17 cellular contexts compared by ENCODE assay signal in the genomic region with DNA sequence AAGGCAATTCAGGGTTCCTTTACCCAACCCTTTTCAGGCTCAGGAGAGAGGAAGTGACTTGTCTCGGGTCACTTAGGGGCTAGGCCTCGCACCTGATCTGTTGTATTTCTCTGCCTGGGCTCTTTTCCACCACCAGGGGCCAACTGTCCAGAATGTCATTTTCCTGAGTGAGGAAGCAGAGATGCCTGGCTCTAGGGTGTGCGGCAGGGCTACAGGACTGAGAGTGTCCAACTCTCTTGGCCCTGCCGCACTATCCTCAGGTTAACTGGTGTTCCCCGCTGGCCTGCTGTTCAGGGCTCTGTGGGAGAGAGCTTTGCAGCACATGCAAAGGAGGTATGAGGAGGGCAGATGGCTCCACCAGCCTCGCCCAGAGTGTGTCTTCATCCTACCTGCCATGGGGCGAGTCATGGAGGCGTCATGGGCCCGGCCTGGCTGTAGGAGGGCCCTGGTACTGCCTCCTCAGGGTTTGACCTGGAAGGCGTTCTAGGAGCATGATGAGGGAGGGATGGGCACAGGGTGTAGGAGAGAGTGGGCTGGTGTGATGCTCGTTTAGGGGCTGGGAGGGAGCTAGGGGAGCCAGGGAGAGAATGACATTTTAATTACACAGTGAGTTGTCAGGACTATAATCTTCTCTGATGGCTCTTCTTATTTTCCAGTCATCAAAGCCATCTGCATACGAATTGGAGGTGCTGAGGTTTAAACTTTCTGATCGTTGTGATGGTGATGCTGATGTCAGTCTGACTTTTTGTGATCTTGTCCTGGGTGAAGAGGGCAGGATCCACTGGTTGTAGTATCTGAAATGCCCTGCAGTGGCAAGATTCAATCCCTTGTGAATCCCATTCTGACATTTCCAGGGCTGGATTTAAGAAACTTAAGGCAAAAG.
DNase-seq lines count a peak whose midpoint lies in the region; ATAC-seq and TF ChIP-seq lines count a peak whose summit lies in the region.
"Had no signal": no experiment of that assay in that cellular context is flagged by ENCODE, and none has a peak within 500 bp of the region (broad histone marks: within the 10 kb centered on the region; RNA-seq: fewer than 3 reads in every experiment).

No MANE protein-coding gene starts in this region.

- peaks cover 26% of the 10 kb centered on the region for H3K4me1 Mint-ChIP-seq in Caco-2 (ENCODE audit: low read depth, unreplicated experiment)
- H3K4me1 Mint-ChIP-seq in endodermal cell: peaks cover 21% of the 10 kb centered on the region
- H3K4me1 Mint-ChIP-seq in nephron: peaks cover 14% of the 10 kb centered on the region
- H3K4me1 Mint-ChIP-seq: natural killer cell had no signal

- H3K36me3 ChIP-seq in Caco-2 (ENCODE audit: control insufficient read depth, insufficient read depth, low read length) (no peaks in the 10 kb centered on the region), HEK293 (ENCODE audit: control insufficient read depth in 2 of 2, insufficient read depth in 1 of 2, low read length in 2 of 2) (no peaks in the 10 kb centered on the region), endodermal cell (ENCODE audit: control insufficient read depth, insufficient read depth, low read length) (no peaks in the 10 kb centered on the region)
- H3K36me3 ChIP-seq: BLaER1 had no signal

- ATAC-seq in HG03108 (IDR thresholded peaks at IDR 0.05; ENCODE audit: unreplicated experiment): no peak
- ATAC-seq: natural killer cell had no signal

- TF ChIP-seq CTCF in Caco-2 (IDR thresholded peaks at IDR 0.05; ENCODE audit: insufficient read depth in 1 of 2, low read depth in 1 of 2, low read length in 1 of 2, severe bottlenecking in 1 of 2, unreplicated experiment in 1 of 2): peak in 1 of 2 experiments; percentile 17
- TF ChIP-seq CTCF in HEK293 (tag by site-specific recombination; IDR thresholded peaks at IDR 0.05): no peak
- TF ChIP-seq CTCF in endodermal cell (conservative IDR thresholded peaks at IDR 0.05): peak; percentile 65
- no peak for TF ChIP-seq CTCF in nephron (IDR thresholded peaks at IDR 0.05; ENCODE audit: unreplicated experiment in 3 of 3)

- no peaks in the 10 kb centered on the region for H3K9me3 ChIP-seq in Caco-2
- no peaks in the 10 kb centered on the region for H3K9me3 ChIP-seq in HEK293 (ENCODE audit: control insufficient read depth, insufficient read depth, low read depth, low read length)
- H3K9me3 ChIP-seq in endodermal cell (ENCODE audit: control insufficient read depth, low read length): no peaks in the 10 kb centered on the region
- H3K9me3 ChIP-seq: BLaER1 had no signal

- H3K27me3 Mint-ChIP-seq in Caco-2 (ENCODE audit: insufficient read depth, unreplicated experiment) (no peaks in the 10 kb centered on the region), endodermal cell (ENCODE audit: insufficient read depth) (no peaks in the 10 kb centered on the region), nephron (ENCODE audit: low read depth) (no peaks in the 10 kb centered on the region)

- POLR2A ChIA-PET in Caco-2 (lab: Charles Lee): no interaction called here
- POLR2A ChIA-PET in HEK293 (lab: Yijun Ruan, JAX): no interaction called here

- 77 to 79% methylated on average over 4 to 13 of the region's 13 CpGs for WGBS in endodermal cell (ENCODE audit: insufficient coverage in 1 of 2, insufficient read length in 1 of 2), 2 experiments

- H3K4me3 ChIP-seq in Caco-2 (ENCODE audit: low read depth, low read length) (no peak overlapping the region), HEK293 (ENCODE audit: low read depth, low read length) (no peak overlapping the region), endodermal cell (ENCODE audit: low read length) (no peak overlapping the region)
- H3K4me3 ChIP-seq: BLaER1 had no signal

- no peaks in the 10 kb centered on the region for H3K27me3 ChIP-seq in Caco-2 (replicated peaks; ENCODE audit: control insufficient read depth, insufficient read depth, low read length)
- H3K27me3 ChIP-seq in endodermal cell (ENCODE audit: control insufficient read depth, insufficient read depth, low read length, poor library complexity, severe bottlenecking): no peaks in the 10 kb centered on the region
- H3K27me3 ChIP-seq: BLaER1 had no signal

- H3K9me3 Mint-ChIP-seq in Caco-2 (ENCODE audit: unreplicated experiment) (no peaks in the 10 kb centered on the region), endodermal cell (no peaks in the 10 kb centered on the region), nephron (no peaks in the 10 kb centered on the region)
- H3K9me3 Mint-ChIP-seq: natural killer cell had no signal

- H3K27ac ChIP-seq in HEK293 (ENCODE audit: extremely low read depth, low read depth, low read length) (no peak overlapping the region), endodermal cell (ENCODE audit: low read depth, low read length) (no peak overlapping the region)
- H3K27ac ChIP-seq: BLaER1 had no signal

- H3K36me3 Mint-ChIP-seq in Caco-2 (ENCODE audit: insufficient read depth, unreplicated experiment): peaks cover 6% of the 10 kb centered on the region
- H3K36me3 Mint-ChIP-seq in endodermal cell (ENCODE audit: low read depth): no peaks in the 10 kb centered on the region
- H3K36me3 Mint-ChIP-seq in nephron (ENCODE audit: low read depth): no peaks in the 10 kb centered on the region
- H3K36me3 Mint-ChIP-seq: natural killer cell had no signal

- intact Hi-C loops in Caco-2 (cut with micrococcal nuclease; ENCODE audit: unreplicated experiment): loop anchor here (10.0 kb wide), 1 partner anchor 187 kb away; a partner anchor contains a TSS

- CTCF ChIA-PET in Caco-2 (lab: Charles Lee): no interaction called here
- CTCF ChIA-PET in HEK293 (lab: Yijun Ruan, JAX): interaction anchor here (0.7 kb wide), 2 partner anchors 13 to 20 kb away, joined by 3 read pairs; no protein-coding TSS in a partner anchor

- BruUV-seq in Caco-2 (replicated peaks; lab: Mats Ljungman, UMichigan): no TSS peak

- H3K9ac ChIP-seq in endodermal cell (ENCODE audit: extremely low read depth, low read length, poor library complexity, severe bottlenecking): no peak overlapping the region
- H3K9ac ChIP-seq: BLaER1 had no signal

- H3K4me1 ChIP-seq in Caco-2 (peaks cover 46% of the 10 kb centered on the region), HEK293 (ENCODE audit: control insufficient read depth, insufficient read depth, low read length) (no peaks in the 10 kb centered on the region), endodermal cell (ENCODE audit: control insufficient read depth, insufficient read depth, low read length) (peaks cover 19% of the 10 kb centered on the region)

- DNase-seq in Caco-2 (peak; percentile 28 to 41), endodermal cell (peak; percentile 77), NCI-H345 (lab: John Stamatoyannopoulos, UW) (no peak), CD1c-positive myeloid dendritic cell (ENCODE audit: extremely low spot score) (no peak), DMS 273 treated with DMSO at 0.1 percent for 48 hours (lab: John Stamatoyannopoulos, UW) (no peak)
- DNase-seq: activated CD8-positive, alpha-beta memory T cell treated with anti-CD3 and anti-CD28 coated beads for 24 hours; activated gamma-delta T cell; aorta; hypothalamus; natural killer cell; NCI-H1436; NCI-H446; SW 1271 had no signal

- peak overlapping the region; percentile 40 for H3K27ac Mint-ChIP-seq in Caco-2 (ENCODE audit: unreplicated experiment)
- peak overlapping the region; percentile 2 for H3K27ac Mint-ChIP-seq in endodermal cell
- H3K27ac Mint-ChIP-seq in nephron: peak overlapping the region; percentile 92 to 97 (median 96)
- H3K27ac Mint-ChIP-seq: natural killer cell had no signal

- H3K4me3 Mint-ChIP-seq in Caco-2 (ENCODE audit: unreplicated experiment) (no peak overlapping the region), endodermal cell (no peak overlapping the region), nephron (no peak overlapping the region)
- H3K4me3 Mint-ChIP-seq: natural killer cell had no signal

TF ChIP-seq in HEK293, 187 proteins besides CTCF, POLR2A, EP300 and RAD21:
- TF ChIP-seq EGR2 (tag by site-specific recombination; IDR thresholded peaks at IDR 0.05; ENCODE audit: low read depth) (peak; percentile 84), MYNN (tag by site-specific recombination; IDR thresholded peaks at IDR 0.05; ENCODE audit: borderline replicate concordance) (no peak), SP7 (tag by site-specific recombination; IDR thresholded peaks at IDR 0.05) (peak; percentile 66), ZFHX2 (tag by site-specific recombination; conservative IDR thresholded peaks at IDR 0.05) (peak; percentile 79), ZNF394 (tag by site-specific recombination; IDR thresholded peaks at IDR 0.05; ENCODE audit: borderline replicate concordance) (no peak)
- TF ChIP-seq, protein P1, sequence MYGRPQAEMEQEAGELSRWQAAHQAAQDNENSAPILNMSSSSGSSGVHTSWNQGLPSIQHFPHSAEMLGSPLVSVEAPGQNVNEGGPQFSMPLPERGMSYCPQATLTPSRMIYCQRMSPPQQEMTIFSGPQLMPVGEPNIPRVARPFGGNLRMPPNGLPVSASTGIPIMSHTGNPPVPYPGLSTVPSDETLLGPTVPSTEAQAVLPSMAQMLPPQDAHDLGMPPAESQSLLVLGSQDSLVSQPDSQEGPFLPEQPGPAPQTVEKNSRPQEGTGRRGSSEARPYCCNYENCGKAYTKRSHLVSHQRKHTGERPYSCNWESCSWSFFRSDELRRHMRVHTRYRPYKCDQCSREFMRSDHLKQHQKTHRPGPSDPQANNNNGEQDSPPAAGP (tag by site-specific recombination; IDR thresholded peaks at IDR 0.05): 0 out of 2 replicates have a peak, but pooled peaks have one; percentile 35

Comparison
In these comparisons a context has a peak if more than half of its experiments do, and no peak if none do; other contexts are left out.
1. DNase-seq: peak in Caco-2 (2 of 2) and endodermal cell (single experiment); none in NCI-H345 (single experiment), CD1c-positive myeloid dendritic cell (single experiment) and DMS 273 treated with DMSO at 0.1 percent for 48 hours (single experiment).
2. H3K27ac Mint-ChIP-seq: peak in every context shown above with its lines; median percentile 96 in nephron; 40 in Caco-2; 2 in endodermal cell.